8 cellular contexts compared by ENCODE assay signal in genomic region chr21:29716753-29717152, GRCh38.
"Had no signal": no experiment of that assay in that cellular context is flagged by ENCODE, and none has a peak within 500 bp of the region (broad histone marks: within the 10 kb centered on the region; RNA-seq: fewer than 3 reads in every experiment).

No MANE protein-coding gene starts in this region.

- H3K36me3 Mint-ChIP-seq: IgD-negative memory B cell had no signal

- H3K4me2 ChIP-seq: KMS-11 had no signal

- H3K9ac ChIP-seq: KMS-11 had no signal

- H3K4me3 Mint-ChIP-seq: IgD-negative memory B cell had no signal

- H3K4me1 Mint-ChIP-seq: IgD-negative memory B cell had no signal

- H3K27ac Mint-ChIP-seq: IgD-negative memory B cell had no signal

- ATAC-seq: HepG2 had no signal

- H3K27ac ChIP-seq: HL-60, KMS-11 had no signal

- DNase-seq: IMR-90, KBM-7, KG1 had no signal

- FAIRE-seq: HepG2, HTR-8/SVneo had no signal
